In genomic region chr1:28770601-28771165, GRCh38 we compare ENCODE assay signal across 21 cellular contexts. TPM values are rescaled to one million over a fixed set of nuclear protein-coding genes. Genes with fewer than 3 reads are reported as not detected.
DNase-seq lines count a peak whose midpoint lies in the region; ATAC-seq, FAIRE-seq and TF ChIP-seq lines count a peak whose summit lies in the region.
"Had no signal": no experiment of that assay in that cellular context is flagged by ENCODE, and none has a peak within 500 bp of the region (broad histone marks: within the 10 kb centered on the region; RNA-seq: fewer than 3 reads in every experiment).

No MANE protein-coding gene starts in this region.

- peaks cover 20% of the 10 kb centered on the region for H3K36me3 Mint-ChIP-seq in activated T-helper 1 cell treated with anti-CD3 and anti-CD28 coated beads, Interleukin-12 subunit alpha, Interleukin-12 subunit beta, Interleukin-2, Interleukin-4 antibody, amounts not matched to agents 30 ng/mL and 10 ng/mL and 1 ng/mL, durations not matched to agents 14 hours and 24 hours and 36 hours (ENCODE audit: low read depth)
- peaks cover 52% of the 10 kb centered on the region for H3K36me3 Mint-ChIP-seq in effector memory CD8-positive, alpha-beta T cell (ENCODE audit: insufficient read depth)
- peaks cover 75% of the 10 kb centered on the region for H3K36me3 Mint-ChIP-seq in stimulated activated effector memory CD8-positive, alpha-beta T cell treated with anti-CD3 and anti-CD28 coated beads, Interleukin-12 subunit alpha, Interleukin-12 subunit beta, amount 100 ng/mL, for 72 hours
- peaks cover 19% of the 10 kb centered on the region for H3K36me3 Mint-ChIP-seq in activated CD4-positive, alpha-beta memory T cell treated with anti-CD3 and anti-CD28 coated beads for 36 hours

- H3K27ac ChIP-seq in HepG2 (ENCODE audit: extremely low read length, insufficient read depth, low read length) (no peak overlapping the region), right lobe of liver (no peak overlapping the region)
- H3K27ac ChIP-seq: A549, C4-2B had no signal

- H3K36me3 ChIP-seq in HepG2 (replicated peaks in 1 of 2; ENCODE audit: control insufficient read depth in 1 of 2, insufficient read depth in 2 of 2, low read length in 2 of 2), result peaks cover 9 to 28% of the 10 kb centered on the region in 2 experiments
- peaks cover 0 to 18% (median 4%) of the 10 kb centered on the region in 4 donors for H3K36me3 ChIP-seq in right lobe of liver

- TF ChIP-seq CTCF in HepG2 (CRISPR knock-in tag; IDR thresholded peaks at IDR 0.05) (no peak), right lobe of liver (IDR thresholded peaks at IDR 0.05) (no peak), GM20000 (IDR thresholded peaks at IDR 0.05; ENCODE audit: extremely low read depth, missing control alignments) (no peak)

- CTCF ChIA-PET in HepG2 (lab: Yijun Ruan, JAX; ENCODE audit: low intra/inter-chr PET ratio, low total read pairs), result no interaction called here
- CTCF ChIA-PET in activated CD4-positive, alpha-beta memory T cell treated with anti-CD3 and anti-CD28 coated beads for 36 hours (lab: Charles Lee), result interaction anchor here (0.6 to 1.1 kb wide), 3 partner anchors 106 to 836 kb away, joined by 3 to 5 read pairs (median 4); partner anchors contain the start of gene SMPDL3B

- TF ChIP-seq POLR2A in HepG2 (IDR thresholded peaks at IDR 0.05; ENCODE audit: insufficient read depth in 1 of 2, low read depth in 2 of 2, low read length in 2 of 2) (no peak), right lobe of liver (IDR thresholded peaks at IDR 0.05) (no peak)

- no peaks in the 10 kb centered on the region for H3K27me3 Mint-ChIP-seq in activated T-helper 1 cell treated with anti-CD3 and anti-CD28 coated beads, Interleukin-12 subunit alpha, Interleukin-12 subunit beta, Interleukin-2, Interleukin-4 antibody, amounts not matched to agents 30 ng/mL and 10 ng/mL and 1 ng/mL, durations not matched to agents 14 hours and 24 hours and 36 hours (ENCODE audit: insufficient read depth)
- no peaks in the 10 kb centered on the region for H3K27me3 Mint-ChIP-seq in effector memory CD8-positive, alpha-beta T cell
- H3K27me3 Mint-ChIP-seq in activated CD4-positive, alpha-beta memory T cell treated with anti-CD3 and anti-CD28 coated beads for 36 hours, result no peaks in the 10 kb centered on the region

- peaks cover 16% of the 10 kb centered on the region for H4K20me1 ChIP-seq in HepG2 (ENCODE audit: insufficient read depth, low read length)

- H3K4me1 Mint-ChIP-seq in activated T-helper 1 cell treated with anti-CD3 and anti-CD28 coated beads, Interleukin-12 subunit alpha, Interleukin-12 subunit beta, Interleukin-2, Interleukin-4 antibody, amounts not matched to agents 30 ng/mL and 10 ng/mL and 1 ng/mL, durations not matched to agents 14 hours and 24 hours and 36 hours (ENCODE audit: low read depth), result peaks cover 10% of the 10 kb centered on the region
- H3K4me1 Mint-ChIP-seq in effector memory CD8-positive, alpha-beta T cell (ENCODE audit: low read depth in 2 of 2), result peaks cover 5 to 17% of the 10 kb centered on the region in 2 donors
- peaks cover 1% of the 10 kb centered on the region for H3K4me1 Mint-ChIP-seq in stimulated activated effector memory CD8-positive, alpha-beta T cell treated with anti-CD3 and anti-CD28 coated beads, Interleukin-12 subunit alpha, Interleukin-12 subunit beta, amount 100 ng/mL, for 72 hours
- peaks cover 8% of the 10 kb centered on the region for H3K4me1 Mint-ChIP-seq in activated CD4-positive, alpha-beta memory T cell treated with anti-CD3 and anti-CD28 coated beads for 36 hours (ENCODE audit: low read depth)

- POLR2A ChIA-PET in HepG2 (lab: Yijun Ruan, JAX), result no interaction called here
- POLR2A ChIA-PET in activated CD4-positive, alpha-beta memory T cell treated with anti-CD3 and anti-CD28 coated beads for 36 hours (lab: Charles Lee), result no interaction called here

- no peak for DNase-seq in HepG2 (ENCODE audit: low spot score)
- DNase-seq in right lobe of liver, result no peak
- DNase-seq in activated T-helper 1 cell treated with anti-CD3 and anti-CD28 coated beads, Interleukin-12 subunit alpha, Interleukin-12 subunit beta, Interleukin-2, Interleukin-4 antibody, amounts not matched to agents 30 ng/mL and 10 ng/mL and 1 ng/mL, durations not matched to agents 14 hours and 24 hours and 36 hours (ENCODE audit: low spot score), result no peak
- DNase-seq in effector memory CD8-positive, alpha-beta T cell, result no peak
- DNase-seq in stimulated activated effector memory CD8-positive, alpha-beta T cell treated with anti-CD3 and anti-CD28 coated beads, Interleukin-12 subunit alpha, Interleukin-12 subunit beta, amount 100 ng/mL, for 72 hours (ENCODE audit: low spot score in 2 of 2), result no peak
- DNase-seq in activated CD4-positive, alpha-beta memory T cell treated with anti-CD3 and anti-CD28 coated beads for 36 hours, result no peak
- no peak for DNase-seq in GM20000 (ENCODE audit: low spot score)
- DNase-seq: BE2C; CD8-positive, alpha-beta T cell; COR-L47; DMS153; DND-41; GDM1; GOT3; H9 had no signal

- H3K27me3 ChIP-seq in HepG2 (ENCODE audit: control insufficient read depth in 1 of 2, insufficient read depth in 2 of 2, low read length in 2 of 2) (no peaks in the 10 kb centered on the region), right lobe of liver (no peaks in the 10 kb centered on the region)
- H3K27me3 ChIP-seq: BE2C had no signal

- no peaks in the 10 kb centered on the region for H3K9me3 Mint-ChIP-seq in activated T-helper 1 cell treated with anti-CD3 and anti-CD28 coated beads, Interleukin-12 subunit alpha, Interleukin-12 subunit beta, Interleukin-2, Interleukin-4 antibody, amounts not matched to agents 30 ng/mL and 10 ng/mL and 1 ng/mL, durations not matched to agents 14 hours and 24 hours and 36 hours
- no peaks in the 10 kb centered on the region for H3K9me3 Mint-ChIP-seq in effector memory CD8-positive, alpha-beta T cell
- no peaks in the 10 kb centered on the region for H3K9me3 Mint-ChIP-seq in stimulated activated effector memory CD8-positive, alpha-beta T cell treated with anti-CD3 and anti-CD28 coated beads, Interleukin-12 subunit alpha, Interleukin-12 subunit beta, amount 100 ng/mL, for 72 hours
- no peaks in the 10 kb centered on the region for H3K9me3 Mint-ChIP-seq in activated CD4-positive, alpha-beta memory T cell treated with anti-CD3 and anti-CD28 coated beads for 36 hours
- H3K9me3 Mint-ChIP-seq: CD8-positive, alpha-beta T cell; H9 had no signal

- no peak overlapping the region for H3K4me3 ChIP-seq in HepG2 (replicated peaks in 1 of 3; ENCODE audit: insufficient read depth in 1 of 3, low read depth in 2 of 3, low read length in 3 of 3)
- H3K4me3 ChIP-seq in right lobe of liver, result no peak overlapping the region
- H3K4me3 ChIP-seq: A549 had no signal

- no peak for FAIRE-seq in HepG2 (lab: Jason Lieb, UNC)
- FAIRE-seq: A549, D721Med, GM12892 had no signal

- H3K4me3 Mint-ChIP-seq in activated T-helper 1 cell treated with anti-CD3 and anti-CD28 coated beads, Interleukin-12 subunit alpha, Interleukin-12 subunit beta, Interleukin-2, Interleukin-4 antibody, amounts not matched to agents 30 ng/mL and 10 ng/mL and 1 ng/mL, durations not matched to agents 14 hours and 24 hours and 36 hours, result no peak overlapping the region
- no peak overlapping the region for H3K4me3 Mint-ChIP-seq in effector memory CD8-positive, alpha-beta T cell
- H3K4me3 Mint-ChIP-seq in stimulated activated effector memory CD8-positive, alpha-beta T cell treated with anti-CD3 and anti-CD28 coated beads, Interleukin-12 subunit alpha, Interleukin-12 subunit beta, amount 100 ng/mL, for 72 hours, result no peak overlapping the region
- H3K4me3 Mint-ChIP-seq in activated CD4-positive, alpha-beta memory T cell treated with anti-CD3 and anti-CD28 coated beads for 36 hours, result no peak overlapping the region
- H3K4me3 Mint-ChIP-seq: CD8-positive, alpha-beta T cell; H9 had no signal

- peak overlapping the region; percentile 65 for H3K27ac Mint-ChIP-seq in activated T-helper 1 cell treated with anti-CD3 and anti-CD28 coated beads, Interleukin-12 subunit alpha, Interleukin-12 subunit beta, Interleukin-2, Interleukin-4 antibody, amounts not matched to agents 30 ng/mL and 10 ng/mL and 1 ng/mL, durations not matched to agents 14 hours and 24 hours and 36 hours
- H3K27ac Mint-ChIP-seq in effector memory CD8-positive, alpha-beta T cell, result peak overlapping the region; percentile 44 to 66
- H3K27ac Mint-ChIP-seq in stimulated activated effector memory CD8-positive, alpha-beta T cell treated with anti-CD3 and anti-CD28 coated beads, Interleukin-12 subunit alpha, Interleukin-12 subunit beta, amount 100 ng/mL, for 72 hours, result peak overlapping the region; percentile 30
- no peak overlapping the region for H3K27ac Mint-ChIP-seq in activated CD4-positive, alpha-beta memory T cell treated with anti-CD3 and anti-CD28 coated beads for 36 hours

- no peak overlapping the region for H2AFZ ChIP-seq in HepG2 (ENCODE audit: low read length)

- H3K9ac ChIP-seq in HepG2 (ENCODE audit: insufficient read depth, low read depth, low read length), result no peak overlapping the region

- TF ChIP-seq EP300 in HepG2 (IDR thresholded peaks at IDR 0.05; ENCODE audit: low read depth in 2 of 2, low read length in 2 of 2), result no peak
- no peak for TF ChIP-seq EP300 in HepG2 (CRISPR knock-in tag; IDR thresholded peaks at IDR 0.05; ENCODE audit: borderline replicate concordance)

- BruUV-seq in HepG2 (replicated peaks; lab: Mats Ljungman, UMichigan), result no TSS peak

- H3K4me1 ChIP-seq in HepG2 (ENCODE audit: insufficient read depth, low read length) (no peaks in the 10 kb centered on the region), right lobe of liver (peaks cover 0 to 6% (median 3%) of the 10 kb centered on the region in 4 donors)
- H3K4me1 ChIP-seq: A549, BE2C had no signal

- intact Hi-C loops in HepG2 (cut with micrococcal nuclease; ENCODE audit: unreplicated experiment), result no loop called here
- intact Hi-C loops in right lobe of liver (cut with DNase I), result no loop called here
- intact Hi-C loops in activated T-helper 1 cell treated with anti-CD3 and anti-CD28 coated beads, Interleukin-12 subunit alpha, Interleukin-12 subunit beta, Interleukin-2, Interleukin-4 antibody, amounts not matched to agents 30 ng/mL and 10 ng/mL and 1 ng/mL, durations not matched to agents 14 hours and 24 hours and 36 hours (cut with micrococcal nuclease), result no loop called here
- intact Hi-C loops in activated CD4-positive, alpha-beta memory T cell treated with anti-CD3 and anti-CD28 coated beads for 36 hours (cut with micrococcal nuclease), result no loop called here

- in situ Hi-C loops in HepG2 (cut with HindIII; ENCODE audit: extremely low pct_ligation_motif_present, low pct_unique_long_range_greater_than_20kb), result no loop called here

- H3K9me3 ChIP-seq in HepG2 (ENCODE audit: low read length), result no peaks in the 10 kb centered on the region
- no peaks in the 10 kb centered on the region for H3K9me3 ChIP-seq in right lobe of liver
- H3K9me3 ChIP-seq: A549, BE2C had no signal

- TF ChIP-seq RAD21 in HepG2 (CRISPR knock-in tag; IDR thresholded peaks at IDR 0.05), result no peak

- ATAC-seq in HepG2 (no peak), right lobe of liver (no peak), HG03175 (IDR thresholded peaks at IDR 0.05; ENCODE audit: unreplicated experiment) (no peak)
- no peak for ATAC-seq in effector memory CD8-positive, alpha-beta T cell (replicated peaks)
- no peak for ATAC-seq in stimulated activated effector memory CD8-positive, alpha-beta T cell treated with anti-CD3 and anti-CD28 coated beads, Interleukin-12 subunit alpha, Interleukin-12 subunit beta, amount 100 ng/mL, for 72 hours
- ATAC-seq: A549; CD8-positive, alpha-beta T cell had no signal

- H3K79me2 ChIP-seq in HepG2 (ENCODE audit: insufficient read depth, low read length), result peaks cover 18% of the 10 kb centered on the region

- H3K4me2 ChIP-seq in HepG2 (ENCODE audit: low read depth, low read length), result no peak overlapping the region
- H3K4me2 ChIP-seq: A549 had no signal

- 98% methylated on average over 3 of the region's 3 CpGs for WGBS in HepG2 (ENCODE audit: low lambda C conversion rate)
- 93% methylated on average over 3 of the region's 3 CpGs for WGBS in right lobe of liver (ENCODE audit: insufficient coverage, low coverage, low lambda C conversion rate, missing lambda C conversion rate)

RNA-seq across cellular contexts. Expression of gene YTHDF2, which starts 33.9 kb away (rescaled TPM):
- total RNA-seq in HepG2 (2016; rRNA removed; fragmentation: Illumina TruSeq; extraction: Trizol), result 59.6 and 84.7 TPM in 2 replicates
- total RNA-seq in HepG2 (2016; cell fraction: cytosol; rRNA removed; fragmentation: Illumina TruSeq; extraction: Trizol; ENCODE audit: low read depth), result 23.5 and 25.1 TPM in 2 replicates
- 64.6 and 75.8 TPM in 2 replicates for total RNA-seq in HepG2 (2016; cell fraction: insoluble cytoplasmic fraction; rRNA removed; fragmentation: Illumina TruSeq; extraction: Trizol)
- total RNA-seq in HepG2 (2016; cell fraction: membrane; rRNA removed; fragmentation: Illumina TruSeq; extraction: Trizol), result 40.7 and 44.0 TPM in 2 replicates
- total RNA-seq in HepG2 (2016; cell fraction: nucleus; rRNA removed; fragmentation: Illumina TruSeq; extraction: Trizol), result 40.1 and 45.5 TPM in 2 replicates
- polyA plus RNA-seq in HepG2 (2011; rRNA removed), result 48.4 and 57.5 TPM in 2 replicates
- 42.8 and 55.5 TPM in 2 replicates for polyA plus RNA-seq in HepG2 (2011; cell fraction: cytosol; rRNA removed)
- 27.3 and 38.4 TPM in 2 replicates for polyA plus RNA-seq in HepG2 (2011; cell fraction: nucleus; rRNA removed)
- polyA plus RNA-seq in HepG2 (2012), result 45.7 and 46.5 TPM in 2 replicates
- polyA plus RNA-seq in HepG2 (2016; cell fraction: cytosol; fragmentation: Illumina TruSeq; extraction: Trizol; ENCODE audit: low read depth), result 6.9 and 7.4 TPM in 2 replicates
- 77.8 and 84.1 TPM in 2 replicates for polyA plus RNA-seq in HepG2 (2016; cell fraction: insoluble cytoplasmic fraction; fragmentation: Illumina TruSeq; extraction: Trizol; ENCODE audit: low read depth)
- 19.2 and 20.4 TPM in 2 replicates for polyA plus RNA-seq in HepG2 (2016; cell fraction: membrane; fragmentation: Illumina TruSeq; extraction: Trizol; ENCODE audit: low read depth)
- 51.1 and 54.7 TPM in 2 replicates for polyA plus RNA-seq in HepG2 (2016; cell fraction: nucleus; fragmentation: Illumina TruSeq; extraction: Trizol; ENCODE audit: insufficient read depth, low read depth)
- polyA minus RNA-seq in HepG2 (2011; rRNA and poly(A)+ RNA removed; ENCODE audit: low replicate concordance), result 118 and 193 TPM in 2 replicates
- polyA minus RNA-seq in HepG2 (2011; cell fraction: cytosol; rRNA and poly(A)+ RNA removed), result 60.7 and 61.0 TPM in 2 replicates
- 38.6 and 48.5 TPM in 2 replicates for polyA minus RNA-seq in HepG2 (2011; cell fraction: nucleus; rRNA and poly(A)+ RNA removed)
- 10 to 100 TPM; 21.8 to 43.2 (median 31.7) TPM for total RNA-seq in right lobe of liver
- total RNA-seq in activated T-helper 1 cell treated with anti-CD3 and anti-CD28 coated beads, Interleukin-12 subunit alpha, Interleukin-12 subunit beta, Interleukin-2, Interleukin-4 antibody, amounts not matched to agents 30 ng/mL and 10 ng/mL and 1 ng/mL, durations not matched to agents 14 hours and 24 hours and 36 hours, result 91.7 and 94.9 TPM in 2 replicates
- 10 to 100 TPM; 74.3 to 80.1 TPM for total RNA-seq in activated CD4-positive, alpha-beta memory T cell treated with anti-CD3 and anti-CD28 coated beads for 36 hours

RNA-seq across cellular contexts. Expression of gene OPRD1, which starts 41.3 kb away (rescaled TPM):
- total RNA-seq in HepG2 (2016; rRNA removed; fragmentation: Illumina TruSeq; extraction: Trizol), result 0.02 TPM in 1 of 2 replicates, not detected in the other
- total RNA-seq in HepG2 (2016; cell fraction: cytosol; rRNA removed; fragmentation: Illumina TruSeq; extraction: Trizol; ENCODE audit: low read depth), result not detected in 2 replicates
- 0.04 TPM in 1 of 2 replicates, not detected in the other for total RNA-seq in HepG2 (2016; cell fraction: insoluble cytoplasmic fraction; rRNA removed; fragmentation: Illumina TruSeq; extraction: Trizol)
- not detected in 2 replicates for total RNA-seq in HepG2 (2016; cell fraction: membrane; rRNA removed; fragmentation: Illumina TruSeq; extraction: Trizol)
- 0.06 TPM in 1 of 2 replicates, not detected in the other for total RNA-seq in HepG2 (2016; cell fraction: nucleus; rRNA removed; fragmentation: Illumina TruSeq; extraction: Trizol)
- 0.01 and 0.03 TPM in 2 replicates for polyA plus RNA-seq in HepG2 (2011; rRNA removed)
- polyA plus RNA-seq in HepG2 (2011; cell fraction: cytosol; rRNA removed), result 0.01 and 0.03 TPM in 2 replicates
- 0.11 and 0.14 TPM in 2 replicates for polyA plus RNA-seq in HepG2 (2011; cell fraction: nucleus; rRNA removed)
- 0.03 and 0.07 TPM in 2 replicates for polyA plus RNA-seq in HepG2 (2012)
- polyA plus RNA-seq in HepG2 (2016; cell fraction: cytosol; fragmentation: Illumina TruSeq; extraction: Trizol; ENCODE audit: low read depth), result not detected in 2 replicates
- polyA plus RNA-seq in HepG2 (2016; cell fraction: insoluble cytoplasmic fraction; fragmentation: Illumina TruSeq; extraction: Trizol; ENCODE audit: low read depth), result not detected in 2 replicates
- not detected in 2 replicates for polyA plus RNA-seq in HepG2 (2016; cell fraction: membrane; fragmentation: Illumina TruSeq; extraction: Trizol; ENCODE audit: low read depth)
- 0.04 TPM in 2 replicates for polyA plus RNA-seq in HepG2 (2016; cell fraction: nucleus; fragmentation: Illumina TruSeq; extraction: Trizol; ENCODE audit: insufficient read depth, low read depth)
- 0.86 TPM in 1 of 2 replicates, not detected in the other for polyA minus RNA-seq in HepG2 (2011; rRNA and poly(A)+ RNA removed; ENCODE audit: low replicate concordance)
- 0.10 TPM in 1 of 2 replicates, not detected in the other for polyA minus RNA-seq in HepG2 (2011; cell fraction: cytosol; rRNA and poly(A)+ RNA removed)
- 0.12 and 0.26 TPM in 2 replicates for polyA minus RNA-seq in HepG2 (2011; cell fraction: nucleus; rRNA and poly(A)+ RNA removed)
- not detected for total RNA-seq in right lobe of liver
- 0.05 TPM in 1 of 2 replicates, not detected in the other for total RNA-seq in activated T-helper 1 cell treated with anti-CD3 and anti-CD28 coated beads, Interleukin-12 subunit alpha, Interleukin-12 subunit beta, Interleukin-2, Interleukin-4 antibody, amounts not matched to agents 30 ng/mL and 10 ng/mL and 1 ng/mL, durations not matched to agents 14 hours and 24 hours and 36 hours
- total RNA-seq in activated CD4-positive, alpha-beta memory T cell treated with anti-CD3 and anti-CD28 coated beads for 36 hours, result not detected
- total RNA-seq: CD8-positive, alpha-beta T cell had no signal
- polyA plus RNA-seq: A549, AG04450 had no signal
